ENCODE assay signal across 1 cellular context in the genomic region with DNA sequence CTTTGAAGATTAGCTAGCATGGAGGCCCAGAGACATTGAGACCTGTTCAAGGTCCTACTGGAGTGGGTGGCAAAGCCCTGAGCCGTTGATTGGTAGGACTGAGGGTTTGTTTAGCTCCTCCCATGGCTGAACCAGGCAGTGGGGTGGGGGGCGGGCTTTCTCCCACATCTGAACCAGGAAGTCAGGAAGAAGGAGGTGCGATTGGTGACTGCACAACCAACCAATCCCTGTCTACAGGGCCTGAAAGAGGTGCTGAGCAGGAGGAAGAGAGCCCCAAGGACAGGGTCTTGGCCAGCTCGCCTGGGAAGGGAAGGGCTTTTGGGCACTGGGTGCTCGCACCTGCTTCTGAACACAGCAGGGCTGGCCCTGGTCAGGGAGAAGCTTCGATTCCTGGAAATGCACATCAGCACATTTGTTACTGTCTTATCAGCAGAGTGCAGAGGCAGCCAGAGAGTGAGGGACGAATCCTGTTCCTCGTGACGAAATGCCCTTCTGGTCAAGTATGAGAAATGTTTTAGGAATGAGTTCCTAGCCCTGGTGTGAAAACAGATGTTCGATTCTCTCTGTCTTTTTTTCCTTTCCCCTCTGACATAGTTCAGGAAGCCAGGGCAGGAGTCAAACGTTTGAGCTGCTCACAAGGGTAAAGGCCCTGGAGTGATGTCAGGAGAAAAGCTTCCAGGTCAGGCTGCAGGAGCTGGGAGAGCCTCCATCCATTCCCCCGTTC.
TF ChIP-seq lines count a peak whose summit lies in the region.

No MANE protein-coding gene starts in this region.

TF ChIP-seq in K562, 482 proteins besides CTCF, POLR2A, EP300 and RAD21 (continued from another document and continues in another):
- TF ChIP-seq ZNF717 (CRISPR knock-in tag; IDR thresholded peaks at IDR 0.05): no peak
- TF ChIP-seq ZNF764 (CRISPR knock-in tag; IDR thresholded peaks at IDR 0.05; ENCODE audit: low read depth): no peak
- no peak for TF ChIP-seq HEY1 (CRISPR knock-in tag; IDR thresholded peaks at IDR 0.05; ENCODE audit: borderline replicate concordance)
- TF ChIP-seq, protein P1, sequence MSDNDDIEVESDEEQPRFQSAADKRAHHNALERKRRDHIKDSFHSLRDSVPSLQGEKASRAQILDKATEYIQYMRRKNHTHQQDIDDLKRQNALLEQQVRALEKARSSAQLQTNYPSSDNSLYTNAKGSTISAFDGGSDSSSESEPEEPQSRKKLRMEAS (CRISPR knock-in tag; IDR thresholded peaks at IDR 0.05): peak; percentile 39
- TF ChIP-seq, protein P2, sequence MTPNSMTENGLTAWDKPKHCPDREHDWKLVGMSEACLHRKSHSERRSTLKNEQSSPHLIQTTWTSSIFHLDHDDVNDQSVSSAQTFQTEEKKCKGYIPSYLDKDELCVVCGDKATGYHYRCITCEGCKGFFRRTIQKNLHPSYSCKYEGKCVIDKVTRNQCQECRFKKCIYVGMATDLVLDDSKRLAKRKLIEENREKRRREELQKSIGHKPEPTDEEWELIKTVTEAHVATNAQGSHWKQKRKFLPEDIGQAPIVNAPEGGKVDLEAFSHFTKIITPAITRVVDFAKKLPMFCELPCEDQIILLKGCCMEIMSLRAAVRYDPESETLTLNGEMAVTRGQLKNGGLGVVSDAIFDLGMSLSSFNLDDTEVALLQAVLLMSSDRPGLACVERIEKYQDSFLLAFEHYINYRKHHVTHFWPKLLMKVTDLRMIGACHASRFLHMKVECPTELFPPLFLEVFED (CRISPR knock-in tag; conservative IDR thresholded peaks at IDR 0.05): no peak
- peak; percentile 87 for TF ChIP-seq ELF1 (tag; IDR thresholded peaks at IDR 0.05)
- peak; percentile 95 for TF ChIP-seq SMARCE1 (IDR thresholded peaks at IDR 0.05)
- TF ChIP-seq SRF (CRISPR knock-in tag; IDR thresholded peaks at IDR 0.05): 0 out of 4 replicates have a peak, but pooled peaks of 1 of the 2 experiments have one; percentile 18
- TF ChIP-seq, protein P3, sequence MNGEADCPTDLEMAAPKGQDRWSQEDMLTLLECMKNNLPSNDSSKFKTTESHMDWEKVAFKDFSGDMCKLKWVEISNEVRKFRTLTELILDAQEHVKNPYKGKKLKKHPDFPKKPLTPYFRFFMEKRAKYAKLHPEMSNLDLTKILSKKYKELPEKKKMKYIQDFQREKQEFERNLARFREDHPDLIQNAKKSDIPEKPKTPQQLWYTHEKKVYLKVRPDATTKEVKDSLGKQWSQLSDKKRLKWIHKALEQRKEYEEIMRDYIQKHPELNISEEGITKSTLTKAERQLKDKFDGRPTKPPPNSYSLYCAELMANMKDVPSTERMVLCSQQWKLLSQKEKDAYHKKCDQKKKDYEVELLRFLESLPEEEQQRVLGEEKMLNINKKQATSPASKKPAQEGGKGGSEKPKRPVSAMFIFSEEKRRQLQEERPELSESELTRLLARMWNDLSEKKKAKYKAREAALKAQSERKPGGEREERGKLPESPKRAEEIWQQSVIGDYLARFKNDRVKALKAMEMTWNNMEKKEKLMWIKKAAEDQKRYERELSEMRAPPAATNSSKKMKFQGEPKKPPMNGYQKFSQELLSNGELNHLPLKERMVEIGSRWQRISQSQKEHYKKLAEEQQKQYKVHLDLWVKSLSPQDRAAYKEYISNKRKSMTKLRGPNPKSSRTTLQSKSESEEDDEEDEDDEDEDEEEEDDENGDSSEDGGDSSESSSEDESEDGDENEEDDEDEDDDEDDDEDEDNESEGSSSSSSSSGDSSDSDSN (IDR thresholded peaks at IDR 0.05; ENCODE audit: borderline replicate concordance in 1 of 2, low read depth in 2 of 2, low read length in 2 of 2): peak in 1 of 2 experiments; percentile 94; a peak in 2 of 4 replicates
- peak; percentile 72; the same call in 1 of the 2 replicates for TF ChIP-seq ZNF24 (IDR thresholded peaks at IDR 0.05)
- TF ChIP-seq TSC22D4 (tag; IDR thresholded peaks at IDR 0.05): no peak
- no peak for TF ChIP-seq MCM5 (IDR thresholded peaks at IDR 0.05; ENCODE audit: low read depth)
- TF ChIP-seq, protein P4, sequence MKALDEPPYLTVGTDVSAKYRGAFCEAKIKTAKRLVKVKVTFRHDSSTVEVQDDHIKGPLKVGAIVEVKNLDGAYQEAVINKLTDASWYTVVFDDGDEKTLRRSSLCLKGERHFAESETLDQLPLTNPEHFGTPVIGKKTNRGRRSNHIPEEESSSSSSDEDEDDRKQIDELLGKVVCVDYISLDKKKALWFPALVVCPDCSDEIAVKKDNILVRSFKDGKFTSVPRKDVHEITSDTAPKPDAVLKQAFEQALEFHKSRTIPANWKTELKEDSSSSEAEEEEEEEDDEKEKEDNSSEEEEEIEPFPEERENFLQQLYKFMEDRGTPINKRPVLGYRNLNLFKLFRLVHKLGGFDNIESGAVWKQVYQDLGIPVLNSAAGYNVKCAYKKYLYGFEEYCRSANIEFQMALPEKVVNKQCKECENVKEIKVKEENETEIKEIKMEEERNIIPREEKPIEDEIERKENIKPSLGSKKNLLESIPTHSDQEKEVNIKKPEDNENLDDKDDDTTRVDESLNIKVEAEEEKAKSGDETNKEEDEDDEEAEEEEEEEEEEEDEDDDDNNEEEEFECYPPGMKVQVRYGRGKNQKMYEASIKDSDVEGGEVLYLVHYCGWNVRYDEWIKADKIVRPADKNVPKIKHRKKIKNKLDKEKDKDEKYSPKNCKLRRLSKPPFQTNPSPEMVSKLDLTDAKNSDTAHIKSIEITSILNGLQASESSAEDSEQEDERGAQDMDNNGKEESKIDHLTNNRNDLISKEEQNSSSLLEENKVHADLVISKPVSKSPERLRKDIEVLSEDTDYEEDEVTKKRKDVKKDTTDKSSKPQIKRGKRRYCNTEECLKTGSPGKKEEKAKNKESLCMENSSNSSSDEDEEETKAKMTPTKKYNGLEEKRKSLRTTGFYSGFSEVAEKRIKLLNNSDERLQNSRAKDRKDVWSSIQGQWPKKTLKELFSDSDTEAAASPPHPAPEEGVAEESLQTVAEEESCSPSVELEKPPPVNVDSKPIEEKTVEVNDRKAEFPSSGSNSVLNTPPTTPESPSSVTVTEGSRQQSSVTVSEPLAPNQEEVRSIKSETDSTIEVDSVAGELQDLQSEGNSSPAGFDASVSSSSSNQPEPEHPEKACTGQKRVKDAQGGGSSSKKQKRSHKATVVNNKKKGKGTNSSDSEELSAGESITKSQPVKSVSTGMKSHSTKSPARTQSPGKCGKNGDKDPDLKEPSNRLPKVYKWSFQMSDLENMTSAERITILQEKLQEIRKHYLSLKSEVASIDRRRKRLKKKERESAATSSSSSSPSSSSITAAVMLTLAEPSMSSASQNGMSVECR (CRISPR knock-in tag; IDR thresholded peaks at IDR 0.05): no peak
- no peak; the same call in 1 of the 2 replicates for TF ChIP-seq RAD51 (IDR thresholded peaks at IDR 0.05; ENCODE audit: borderline replicate concordance, low read depth)
- TF ChIP-seq TRIM28 (IDR thresholded peaks at IDR 0.05): peak; percentile 49; the same call in 1 of the 2 replicates
- TF ChIP-seq SMARCC2 (IDR thresholded peaks at IDR 0.05; ENCODE audit: low read depth): peak; percentile 92
- TF ChIP-seq ZNF57 (CRISPR knock-in tag; IDR thresholded peaks at IDR 0.05): no peak
- TF ChIP-seq, protein P5, sequence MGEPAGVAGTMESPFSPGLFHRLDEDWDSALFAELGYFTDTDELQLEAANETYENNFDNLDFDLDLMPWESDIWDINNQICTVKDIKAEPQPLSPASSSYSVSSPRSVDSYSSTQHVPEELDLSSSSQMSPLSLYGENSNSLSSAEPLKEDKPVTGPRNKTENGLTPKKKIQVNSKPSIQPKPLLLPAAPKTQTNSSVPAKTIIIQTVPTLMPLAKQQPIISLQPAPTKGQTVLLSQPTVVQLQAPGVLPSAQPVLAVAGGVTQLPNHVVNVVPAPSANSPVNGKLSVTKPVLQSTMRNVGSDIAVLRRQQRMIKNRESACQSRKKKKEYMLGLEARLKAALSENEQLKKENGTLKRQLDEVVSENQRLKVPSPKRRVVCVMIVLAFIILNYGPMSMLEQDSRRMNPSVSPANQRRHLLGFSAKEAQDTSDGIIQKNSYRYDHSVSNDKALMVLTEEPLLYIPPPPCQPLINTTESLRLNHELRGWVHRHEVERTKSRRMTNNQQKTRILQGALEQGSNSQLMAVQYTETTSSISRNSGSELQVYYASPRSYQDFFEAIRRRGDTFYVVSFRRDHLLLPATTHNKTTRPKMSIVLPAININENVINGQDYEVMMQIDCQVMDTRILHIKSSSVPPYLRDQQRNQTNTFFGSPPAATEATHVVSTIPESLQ (CRISPR knock-in tag; IDR thresholded peaks at IDR 0.05): no peak
- TF ChIP-seq, protein P6, sequence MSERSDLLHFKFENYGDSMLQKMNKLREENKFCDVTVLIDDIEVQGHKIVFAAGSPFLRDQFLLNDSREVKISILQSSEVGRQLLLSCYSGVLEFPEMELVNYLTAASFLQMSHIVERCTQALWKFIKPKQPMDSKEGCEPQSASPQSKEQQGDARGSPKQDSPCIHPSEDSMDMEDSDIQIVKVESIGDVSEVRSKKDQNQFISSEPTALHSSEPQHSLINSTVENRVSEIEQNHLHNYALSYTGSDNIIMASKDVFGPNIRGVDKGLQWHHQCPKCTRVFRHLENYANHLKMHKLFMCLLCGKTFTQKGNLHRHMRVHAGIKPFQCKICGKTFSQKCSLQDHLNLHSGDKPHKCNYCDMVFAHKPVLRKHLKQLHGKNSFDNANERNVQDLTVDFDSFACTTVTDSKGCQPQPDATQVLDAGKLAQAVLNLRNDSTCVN (CRISPR knock-in tag; IDR thresholded peaks at IDR 0.05): no peak
- no peak for TF ChIP-seq KAT2B (IDR thresholded peaks at IDR 0.05; ENCODE audit: low read depth, low read length)
- peak; percentile 83; the same call in 1 of the 2 replicates for TF ChIP-seq CC2D1A (IDR thresholded peaks at IDR 0.05)
- TF ChIP-seq RBFOX2 (IDR thresholded peaks at IDR 0.05; ENCODE audit: low read depth, low read length): peak; percentile 60
- no peak for TF ChIP-seq NFATC3 (IDR thresholded peaks at IDR 0.05)
- no peak for TF ChIP-seq SMAD1 (IDR thresholded peaks at IDR 0.05; ENCODE audit: low read depth, low read length, partially characterized antibody)
- no peak for TF ChIP-seq ZNF384 (IDR thresholded peaks at IDR 0.05; ENCODE audit: low read depth, low read length)
- TF ChIP-seq, protein P7, sequence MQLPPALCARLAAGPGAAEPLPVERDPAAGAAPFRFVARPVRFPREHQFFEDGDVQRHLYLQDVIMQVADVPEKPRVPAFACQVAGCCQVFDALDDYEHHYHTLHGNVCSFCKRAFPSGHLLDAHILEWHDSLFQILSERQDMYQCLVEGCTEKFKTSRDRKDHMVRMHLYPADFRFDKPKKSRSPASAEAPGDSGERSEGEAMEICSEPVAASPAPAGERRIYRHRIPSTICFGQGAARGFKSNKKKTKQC (CRISPR knock-in tag; IDR thresholded peaks at IDR 0.05): no peak
- TF ChIP-seq, protein P8, sequence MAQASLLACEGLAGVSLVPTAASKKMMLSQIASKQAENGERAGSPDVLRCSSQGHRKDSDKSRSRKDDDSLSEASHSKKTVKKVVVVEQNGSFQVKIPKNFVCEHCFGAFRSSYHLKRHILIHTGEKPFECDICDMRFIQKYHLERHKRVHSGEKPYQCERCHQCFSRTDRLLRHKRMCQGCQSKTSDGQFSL (CRISPR knock-in tag; IDR thresholded peaks at IDR 0.05): no peak
- TF ChIP-seq, protein P8 (tag; IDR thresholded peaks at IDR 0.05): no peak
- TF ChIP-seq SAFB2 (IDR thresholded peaks at IDR 0.05; ENCODE audit: borderline replicate concordance, low read depth, low read length, severe bottlenecking): no peak
- TF ChIP-seq EGR1 (conservative IDR thresholded peaks at IDR 0.05): peak; percentile 53
- peak; percentile 61; the same call in 1 of the 2 replicates for TF ChIP-seq TARDBP (IDR thresholded peaks at IDR 0.05)
- TF ChIP-seq, protein P9, sequence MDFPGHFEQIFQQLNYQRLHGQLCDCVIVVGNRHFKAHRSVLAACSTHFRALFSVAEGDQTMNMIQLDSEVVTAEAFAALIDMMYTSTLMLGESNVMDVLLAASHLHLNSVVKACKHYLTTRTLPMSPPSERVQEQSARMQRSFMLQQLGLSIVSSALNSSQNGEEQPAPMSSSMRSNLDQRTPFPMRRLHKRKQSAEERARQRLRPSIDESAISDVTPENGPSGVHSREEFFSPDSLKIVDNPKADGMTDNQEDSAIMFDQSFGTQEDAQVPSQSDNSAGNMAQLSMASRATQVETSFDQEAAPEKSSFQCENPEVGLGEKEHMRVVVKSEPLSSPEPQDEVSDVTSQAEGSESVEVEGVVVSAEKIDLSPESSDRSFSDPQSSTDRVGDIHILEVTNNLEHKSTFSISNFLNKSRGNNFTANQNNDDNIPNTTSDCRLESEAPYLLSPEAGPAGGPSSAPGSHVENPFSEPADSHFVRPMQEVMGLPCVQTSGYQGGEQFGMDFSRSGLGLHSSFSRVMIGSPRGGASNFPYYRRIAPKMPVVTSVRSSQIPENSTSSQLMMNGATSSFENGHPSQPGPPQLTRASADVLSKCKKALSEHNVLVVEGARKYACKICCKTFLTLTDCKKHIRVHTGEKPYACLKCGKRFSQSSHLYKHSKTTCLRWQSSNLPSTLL (IDR thresholded peaks at IDR 0.05): no peak
- TF ChIP-seq MCM7 (IDR thresholded peaks at IDR 0.05): no peak
- TF ChIP-seq NR1H2 (CRISPR knock-in tag; IDR thresholded peaks at IDR 0.05): no peak
- TF ChIP-seq, protein P10, sequence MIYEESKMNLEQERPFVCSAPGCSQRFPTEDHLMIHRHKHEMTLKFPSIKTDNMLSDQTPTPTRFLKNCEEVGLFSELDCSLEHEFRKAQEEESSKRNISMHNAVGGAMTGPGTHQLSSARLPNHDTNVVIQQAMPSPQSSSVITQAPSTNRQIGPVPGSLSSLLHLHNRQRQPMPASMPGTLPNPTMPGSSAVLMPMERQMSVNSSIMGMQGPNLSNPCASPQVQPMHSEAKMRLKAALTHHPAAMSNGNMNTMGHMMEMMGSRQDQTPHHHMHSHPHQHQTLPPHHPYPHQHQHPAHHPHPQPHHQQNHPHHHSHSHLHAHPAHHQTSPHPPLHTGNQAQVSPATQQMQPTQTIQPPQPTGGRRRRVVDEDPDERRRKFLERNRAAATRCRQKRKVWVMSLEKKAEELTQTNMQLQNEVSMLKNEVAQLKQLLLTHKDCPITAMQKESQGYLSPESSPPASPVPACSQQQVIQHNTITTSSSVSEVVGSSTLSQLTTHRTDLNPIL (CRISPR knock-in tag; IDR thresholded peaks at IDR 0.05): no peak
- TF ChIP-seq RBM15 (IDR thresholded peaks at IDR 0.05; ENCODE audit: insufficient read depth, low read length): no peak
- TF ChIP-seq ERF (CRISPR knock-in tag; IDR thresholded peaks at IDR 0.05): no peak
- 0 out of 4 replicates have a peak, but pooled peaks of 1 of the 2 experiments have one; percentile 53 for TF ChIP-seq NONO (IDR thresholded peaks at IDR 0.05; ENCODE audit: low read depth in 2 of 2, low read length in 1 of 2)
